In the genomic region with DNA sequence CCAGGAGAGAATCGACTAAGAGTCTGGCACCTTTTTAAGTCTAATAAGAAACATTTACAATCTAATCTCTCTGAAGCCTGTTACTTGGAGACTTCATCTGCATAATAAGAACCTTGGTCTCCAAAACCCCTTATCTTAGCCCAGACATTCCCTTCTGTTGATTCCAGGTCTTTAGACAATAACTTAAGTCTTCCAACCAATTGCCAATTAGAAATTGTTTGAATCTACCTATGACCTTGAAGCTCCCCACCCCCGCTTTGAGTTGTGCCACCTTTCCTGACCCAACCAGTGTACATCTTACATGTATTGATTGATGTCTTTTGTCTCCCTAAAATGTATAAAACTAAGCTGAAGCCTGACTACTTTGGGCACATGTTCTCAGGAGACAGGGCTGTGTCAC, we compare ENCODE assay signal across 21 cellular contexts. TPM values are rescaled to one million over a fixed set of nuclear protein-coding genes. Genes with fewer than 3 reads are reported as not detected.
DNase-seq lines count a peak whose midpoint lies in the region; ATAC-seq and TF ChIP-seq lines count a peak whose summit lies in the region.
"Had no signal": no experiment of that assay in that cellular context is flagged by ENCODE, and none has a peak within 500 bp of the region (broad histone marks: within the 10 kb centered on the region; RNA-seq: fewer than 3 reads in every experiment).

No MANE protein-coding gene starts in this region.

- TF ChIP-seq CTCF in stomach (IDR thresholded peaks at IDR 0.05) = no peak

- no peak for ATAC-seq in HG03095 (IDR thresholded peaks at IDR 0.05; ENCODE audit: unreplicated experiment)
- ATAC-seq: esophagus mucosa; stimulated activated naive CD8-positive, alpha-beta T cell treated with anti-CD3 and anti-CD28 coated beads, Interleukin-15, amount 100 ng/mL, for 72 hours had no signal

- no peak for TF ChIP-seq POLR2A in stomach (IDR thresholded peaks at IDR 0.05)

- H3K4me3 ChIP-seq in HUES48 (ENCODE audit: low read depth, low read length) (peak overlapping the region; percentile 51), subcutaneous abdominal adipose tissue (ENCODE audit: low read depth in 1 of 5, low read length in 5 of 5) (no peak overlapping the region), stomach (no peak overlapping the region)
- H3K4me3 ChIP-seq: BLaER1, colonic mucosa had no signal

- intact Hi-C loops in stomach (cut with DNase I; ENCODE audit: low total_unique reads) = loop anchor here (10.0 kb wide), 1 partner anchor 124 kb away; no protein-coding TSS in a partner anchor

- WGBS in stomach, 5 donors = 57 to 76% (median 60%) methylated on average over 2 of the region's 2 CpGs

- no peak for TF ChIP-seq EP300 in stomach (IDR thresholded peaks at IDR 0.05)

- H3K27ac ChIP-seq in HUES48 (ENCODE audit: low read depth, low read length) = peak overlapping the region; percentile 100
- H3K27ac ChIP-seq in layer of hippocampus (ENCODE audit: low read depth, low read length) = peak overlapping the region; percentile 31
- H3K27ac ChIP-seq in subcutaneous abdominal adipose tissue (ENCODE audit: low read depth, low read length) = peak overlapping the region; percentile 77
- H3K27ac ChIP-seq in stomach = peak overlapping the region in 2 of 5 donors; percentile 46 to 74
- H3K27ac ChIP-seq: BLaER1 had no signal

- H3K27me3 ChIP-seq in HUES48 (ENCODE audit: control insufficient read depth, insufficient read depth, low read length) (no peaks in the 10 kb centered on the region), layer of hippocampus (ENCODE audit: control insufficient read depth, insufficient read depth, low read length) (no peaks in the 10 kb centered on the region), subcutaneous abdominal adipose tissue (ENCODE audit: control insufficient read depth in 5 of 5, insufficient read depth in 4 of 5, low read length in 5 of 5) (no peaks in the 10 kb centered on the region), stomach (no peaks in the 10 kb centered on the region)
- H3K27me3 ChIP-seq: BLaER1, colonic mucosa had no signal

- H3K9me3 ChIP-seq in HUES48 (ENCODE audit: control insufficient read depth, insufficient read depth, low read length) (no peaks in the 10 kb centered on the region), subcutaneous abdominal adipose tissue (ENCODE audit: control insufficient read depth in 5 of 5, low read length in 5 of 5) (no peaks in the 10 kb centered on the region), stomach (no peaks in the 10 kb centered on the region)
- H3K9me3 ChIP-seq: BLaER1, colonic mucosa had no signal

- no peaks in the 10 kb centered on the region for H3K36me3 ChIP-seq in HUES48 (ENCODE audit: control insufficient read depth, insufficient read depth, low read length)
- H3K36me3 ChIP-seq in subcutaneous abdominal adipose tissue (ENCODE audit: control insufficient read depth in 5 of 5, insufficient read depth in 5 of 5, low read length in 5 of 5) = no peaks in the 10 kb centered on the region
- H3K36me3 ChIP-seq in stomach = no peaks in the 10 kb centered on the region
- H3K36me3 ChIP-seq: BLaER1, colonic mucosa had no signal

- DNase-seq in astrocyte of the hippocampus (ENCODE audit: low read depth, low spot score) (peak; percentile 14), NCI-H2081 treated with DMSO at 0.1 percent for 48 hours (lab: John Stamatoyannopoulos, UW) (no peak), stomach (no peak), SKM-1 treated with dmso at 0.1 percent for 144 hours (lab: John Stamatoyannopoulos, UW; ENCODE audit: unreplicated experiment) (no peak)
- DNase-seq: activated B cell treated with CpG ODN at 0.5 μM for 24 hours; amniotic stem cell; colonic mucosa; DMS53; kidney glomerular epithelial cell; MM.1S; NCI-H2029; NCI-H526; posterior cingulate gyrus; stimulated activated naive CD8-positive, alpha-beta T cell treated with anti-CD3 and anti-CD28 coated beads, Interleukin-15, amount 100 ng/mL, for 72 hours had no signal

- H3K9ac ChIP-seq in HUES48 (ENCODE audit: low read depth, low read length) = peak overlapping the region; percentile 81
- H3K9ac ChIP-seq in subcutaneous abdominal adipose tissue (ENCODE audit: low read length in 5 of 5) = no peak overlapping the region
- H3K9ac ChIP-seq: BLaER1 had no signal

- H3K4me1 ChIP-seq in HUES48 (ENCODE audit: control insufficient read depth, insufficient read depth, low read length) = peaks cover 65% of the 10 kb centered on the region
- peaks cover 0 to 23% (median 12%) of the 10 kb centered on the region in 5 donors for H3K4me1 ChIP-seq in subcutaneous abdominal adipose tissue (ENCODE audit: control insufficient read depth in 5 of 5, insufficient read depth in 5 of 5, low read length in 5 of 5)
- peaks cover 4 to 26% (median 18%) of the 10 kb centered on the region in 4 donors for H3K4me1 ChIP-seq in stomach
- H3K4me1 ChIP-seq: BLaER1, colonic mucosa had no signal

RNA-seq across cellular contexts. Expression of gene DTNA, which starts 49.5 kb away (rescaled TPM):
- total RNA-seq in stomach = 100 to 1,000 TPM in 1 of 5 donors, 10 to 100 TPM in 4; 18.5 to 113 (median 41.9) TPM
- 10 to 100 TPM; 11.1 to 16.8 (median 14.7) TPM for polyA plus RNA-seq in stomach
- total RNA-seq: activated B cell treated with CpG ODN at 0.5 μM for 24 hours; activated CD8-positive, alpha-beta memory T cell treated with anti-CD3 and anti-CD28 coated beads for 36 hours had no signal
